ENCODE assay signal across 11 cellular contexts in the genomic region with DNA sequence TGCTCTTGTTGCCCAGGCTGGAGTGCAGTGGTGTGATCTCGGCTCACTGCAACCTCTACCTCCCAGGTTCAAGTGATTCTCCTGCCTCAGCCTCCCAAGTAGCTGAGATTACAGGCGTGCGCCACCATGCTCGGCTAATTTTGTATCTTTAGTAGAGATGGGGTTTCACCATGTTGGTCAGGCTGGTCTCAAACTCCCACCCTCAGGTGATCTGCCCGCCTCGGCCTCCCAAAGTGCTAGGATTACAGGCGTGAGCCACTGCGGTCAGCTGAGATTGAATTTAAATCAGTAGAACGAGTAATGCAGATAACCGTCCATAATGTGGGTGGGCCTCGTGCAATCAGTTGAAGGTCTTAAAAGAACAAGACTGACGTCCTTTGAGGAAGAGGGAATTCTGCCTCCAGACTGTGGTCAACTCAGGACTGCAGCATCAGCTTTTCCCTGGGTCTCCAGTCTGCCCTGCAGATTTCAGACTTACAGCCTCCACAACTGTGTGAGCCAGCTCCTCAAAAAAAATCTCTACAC. TPM values are rescaled to one million over a fixed set of nuclear protein-coding genes. Genes with fewer than 3 reads are reported as not detected.
DNase-seq lines count a peak whose midpoint lies in the region; ATAC-seq, FAIRE-seq and TF ChIP-seq lines count a peak whose summit lies in the region.
"Not testable (repeated sequence)": the region's sequence is repeated elsewhere in the genome, so short reads cannot be mapped to it uniquely, and the experiment has no call there.
"Had no signal": no experiment of that assay in that cellular context is flagged by ENCODE, and none has a peak within 500 bp of the region (broad histone marks: within the 10 kb centered on the region; RNA-seq: fewer than 3 reads in every experiment).

No MANE protein-coding gene starts in this region.

- H3K27ac Mint-ChIP-seq in CD8-positive, alpha-beta T cell = peak overlapping the region; percentile 18
- peak overlapping the region; percentile 22 to 27 for H3K27ac Mint-ChIP-seq in T-cell
- H3K27ac Mint-ChIP-seq in WTC11 = not testable (repeated sequence)
- peak overlapping the region; percentile 29 for H3K27ac Mint-ChIP-seq in activated T-cell treated with anti-CD3 and anti-CD28 coated beads, Interleukin-2, amount 50 U/mL, for 24 hours
- peak overlapping the region; percentile 37 for H3K27ac Mint-ChIP-seq in activated naive CD4-positive, alpha-beta T cell treated with anti-CD3 and anti-CD28 coated beads, Interleukin-2, amount 10 ng/mL, durations not matched to agents 7 days and 5 days
- peak overlapping the region; percentile 23 for H3K27ac Mint-ChIP-seq in activated naive CD8-positive, alpha-beta T cell treated with anti-CD3 and anti-CD28 coated beads for 36 hours
- peak overlapping the region; percentile 37 for H3K27ac Mint-ChIP-seq in stimulated activated effector memory CD8-positive, alpha-beta T cell treated with anti-CD3 and anti-CD28 coated beads, Interleukin-12 subunit alpha, Interleukin-12 subunit beta, amount 100 ng/mL, for 72 hours

- H3K36me3 Mint-ChIP-seq in CD8-positive, alpha-beta T cell = peaks cover 80% of the 10 kb centered on the region
- peaks cover 25% of the 10 kb centered on the region for H3K36me3 Mint-ChIP-seq in T-cell
- H3K36me3 Mint-ChIP-seq in WTC11 = not testable (repeated sequence)
- H3K36me3 Mint-ChIP-seq in activated T-cell treated with anti-CD3 and anti-CD28 coated beads, Interleukin-2, amount 50 U/mL, for 24 hours (ENCODE audit: low read depth) = peaks cover 87% of the 10 kb centered on the region
- peaks cover 55% of the 10 kb centered on the region for H3K36me3 Mint-ChIP-seq in activated naive CD4-positive, alpha-beta T cell treated with anti-CD3 and anti-CD28 coated beads, Interleukin-2, amount 10 ng/mL, durations not matched to agents 7 days and 5 days
- H3K36me3 Mint-ChIP-seq in activated naive CD8-positive, alpha-beta T cell treated with anti-CD3 and anti-CD28 coated beads for 36 hours = peaks cover 42% of the 10 kb centered on the region
- peaks cover 96% of the 10 kb centered on the region for H3K36me3 Mint-ChIP-seq in stimulated activated effector memory CD8-positive, alpha-beta T cell treated with anti-CD3 and anti-CD28 coated beads, Interleukin-12 subunit alpha, Interleukin-12 subunit beta, amount 100 ng/mL, for 72 hours

- peaks cover 45% of the 10 kb centered on the region for H3K4me1 Mint-ChIP-seq in CD8-positive, alpha-beta T cell (ENCODE audit: low read depth)
- H3K4me1 Mint-ChIP-seq in T-cell = peaks cover 30 to 36% (median 35%) of the 10 kb centered on the region in 3 donors
- H3K4me1 Mint-ChIP-seq in WTC11 = not testable (repeated sequence)
- peaks cover 35% of the 10 kb centered on the region for H3K4me1 Mint-ChIP-seq in activated T-cell treated with anti-CD3 and anti-CD28 coated beads, Interleukin-2, amount 50 U/mL, for 24 hours (ENCODE audit: low read depth)
- H3K4me1 Mint-ChIP-seq in activated naive CD4-positive, alpha-beta T cell treated with anti-CD3 and anti-CD28 coated beads, Interleukin-2, amount 10 ng/mL, durations not matched to agents 7 days and 5 days = peaks cover 35% of the 10 kb centered on the region
- peaks cover 26% of the 10 kb centered on the region for H3K4me1 Mint-ChIP-seq in activated naive CD8-positive, alpha-beta T cell treated with anti-CD3 and anti-CD28 coated beads for 36 hours
- peaks cover 31% of the 10 kb centered on the region for H3K4me1 Mint-ChIP-seq in stimulated activated effector memory CD8-positive, alpha-beta T cell treated with anti-CD3 and anti-CD28 coated beads, Interleukin-12 subunit alpha, Interleukin-12 subunit beta, amount 100 ng/mL, for 72 hours

- WGBS in HepG2 (ENCODE audit: low lambda C conversion rate) = 95% methylated on average over 12 of the region's 12 CpGs

- not testable (repeated sequence) for H3K9ac ChIP-seq in HepG2 (ENCODE audit: insufficient read depth, low read depth, low read length)

- peaks cover 30% of the 10 kb centered on the region for H3K4me1 ChIP-seq in CD8-positive, alpha-beta T cell (ENCODE audit: insufficient read depth, low read length)
- peaks cover 48% of the 10 kb centered on the region for H3K4me1 ChIP-seq in HepG2 (ENCODE audit: insufficient read depth, low read length)

- H3K79me2 ChIP-seq in HepG2 (ENCODE audit: insufficient read depth, low read length) = not testable (repeated sequence)

- not testable (repeated sequence) for TF ChIP-seq POLR2A in HepG2 (IDR thresholded peaks at IDR 0.05; ENCODE audit: insufficient read depth in 1 of 2, low read depth in 2 of 2, low read length in 2 of 2)

- not testable (repeated sequence) for H4K20me1 ChIP-seq in HepG2 (ENCODE audit: insufficient read depth, low read length)

- FAIRE-seq in HepG2 (lab: Jason Lieb, UNC) = not testable (repeated sequence)

- H3K27ac ChIP-seq in CD8-positive, alpha-beta T cell (ENCODE audit: low read depth, low read length); HepG2 (ENCODE audit: extremely low read length, insufficient read depth, low read length): not testable (repeated sequence)

- TF ChIP-seq EP300 in HepG2 (IDR thresholded peaks at IDR 0.05; ENCODE audit: low read depth in 2 of 2, low read length in 2 of 2); HepG2 (CRISPR knock-in tag; IDR thresholded peaks at IDR 0.05; ENCODE audit: borderline replicate concordance): not testable (repeated sequence)

- not testable (repeated sequence) for H3K9me3 Mint-ChIP-seq in CD8-positive, alpha-beta T cell; T-cell; WTC11; activated T-cell treated with anti-CD3 and anti-CD28 coated beads, Interleukin-2, amount 50 U/mL, for 24 hours; activated naive CD4-positive, alpha-beta T cell treated with anti-CD3 and anti-CD28 coated beads, Interleukin-2, amount 10 ng/mL, durations not matched to agents 7 days and 5 days; activated naive CD8-positive, alpha-beta T cell treated with anti-CD3 and anti-CD28 coated beads for 36 hours; stimulated activated effector memory CD8-positive, alpha-beta T cell treated with anti-CD3 and anti-CD28 coated beads, Interleukin-12 subunit alpha, Interleukin-12 subunit beta, amount 100 ng/mL, for 72 hours

- H3K27me3 Mint-ChIP-seq in CD8-positive, alpha-beta T cell (ENCODE audit: low read depth); T-cell; WTC11 (ENCODE audit: low read depth); activated T-cell treated with anti-CD3 and anti-CD28 coated beads, Interleukin-2, amount 50 U/mL, for 24 hours; activated naive CD4-positive, alpha-beta T cell treated with anti-CD3 and anti-CD28 coated beads, Interleukin-2, amount 10 ng/mL, durations not matched to agents 7 days and 5 days; activated naive CD8-positive, alpha-beta T cell treated with anti-CD3 and anti-CD28 coated beads for 36 hours: not testable (repeated sequence)

- H2AFZ ChIP-seq in HepG2 (ENCODE audit: low read length) = not testable (repeated sequence)

- CTCF ChIA-PET in CD8-positive, alpha-beta T cell (lab: Charles Lee); WTC11 (lab: Charles Lee); HepG2 (lab: Yijun Ruan, JAX; ENCODE audit: low intra/inter-chr PET ratio, low total read pairs): not testable (repeated sequence)
- CTCF ChIA-PET in T-cell (lab: Charles Lee) = interaction anchor here (0.6 kb wide), 2 partner anchors 34 to 51 kb away, joined by 3 to 9 read pairs; no protein-coding TSS in a partner anchor
- CTCF ChIA-PET in activated naive CD4-positive, alpha-beta T cell treated with anti-CD3 and anti-CD28 coated beads, Interleukin-2, amount 10 ng/mL, durations not matched to agents 7 days and 5 days (lab: Charles Lee) = interaction anchor here (0.6 kb wide), 1 partner anchor 1426 kb away, joined by 3 read pairs; no protein-coding TSS in a partner anchor

- not testable (repeated sequence) for TF ChIP-seq RAD21 in HepG2 (CRISPR knock-in tag; IDR thresholded peaks at IDR 0.05)

- not testable (repeated sequence) for H3K27me3 ChIP-seq in CD8-positive, alpha-beta T cell (ENCODE audit: insufficient read depth, low read length); HepG2 (ENCODE audit: control insufficient read depth in 1 of 2, insufficient read depth in 2 of 2, low read length in 2 of 2)

- not testable (repeated sequence) for H3K4me3 Mint-ChIP-seq in CD8-positive, alpha-beta T cell; T-cell; WTC11; activated T-cell treated with anti-CD3 and anti-CD28 coated beads, Interleukin-2, amount 50 U/mL, for 24 hours; activated naive CD4-positive, alpha-beta T cell treated with anti-CD3 and anti-CD28 coated beads, Interleukin-2, amount 10 ng/mL, durations not matched to agents 7 days and 5 days; activated naive CD8-positive, alpha-beta T cell treated with anti-CD3 and anti-CD28 coated beads for 36 hours; stimulated activated effector memory CD8-positive, alpha-beta T cell treated with anti-CD3 and anti-CD28 coated beads, Interleukin-12 subunit alpha, Interleukin-12 subunit beta, amount 100 ng/mL, for 72 hours

- peaks cover 51% of the 10 kb centered on the region for H3K36me3 ChIP-seq in CD8-positive, alpha-beta T cell (ENCODE audit: insufficient read depth, low read length)
- H3K36me3 ChIP-seq in HepG2 (replicated peaks in 1 of 2; ENCODE audit: control insufficient read depth in 1 of 2, insufficient read depth in 2 of 2, low read length in 2 of 2) = not testable (repeated sequence)

- DNase-seq in CD8-positive, alpha-beta T cell; T-cell; WTC11 (ENCODE audit: low spot score); activated T-cell treated with anti-CD3 and anti-CD28 coated beads, Interleukin-2, amount 50 U/mL, for 24 hours; activated naive CD4-positive, alpha-beta T cell treated with anti-CD3 and anti-CD28 coated beads, Interleukin-2, amount 10 ng/mL, durations not matched to agents 7 days and 5 days; activated naive CD8-positive, alpha-beta T cell treated with anti-CD3 and anti-CD28 coated beads for 36 hours; HepG2 (ENCODE audit: low spot score); stimulated activated effector memory CD8-positive, alpha-beta T cell treated with anti-CD3 and anti-CD28 coated beads, Interleukin-12 subunit alpha, Interleukin-12 subunit beta, amount 100 ng/mL, for 72 hours (ENCODE audit: low spot score in 2 of 2): not testable (repeated sequence)

- not testable (repeated sequence) for TF ChIP-seq CTCF in CD8-positive, alpha-beta T cell (IDR thresholded peaks at IDR 0.05); WTC11 (IDR thresholded peaks at IDR 0.05); HepG2 (CRISPR knock-in tag; IDR thresholded peaks at IDR 0.05)

- not testable (repeated sequence) for BruUV-seq in HepG2 (replicated peaks; lab: Mats Ljungman, UMichigan)

- in situ Hi-C loops in HepG2 (cut with HindIII; ENCODE audit: extremely low pct_ligation_motif_present, low pct_unique_long_range_greater_than_20kb) = not testable (repeated sequence)

- H3K4me2 ChIP-seq in HepG2 (ENCODE audit: low read depth, low read length) = not testable (repeated sequence)

- POLR2A ChIA-PET in CD8-positive, alpha-beta T cell (lab: Charles Lee) = interaction anchor here (8.4 kb wide), 1 partner anchor 9 kb away, joined by 73 read pairs; no protein-coding TSS in a partner anchor
- POLR2A ChIA-PET in T-cell (lab: Charles Lee); WTC11 (lab: Charles Lee); HepG2 (lab: Yijun Ruan, JAX): not testable (repeated sequence)

- intact Hi-C loops in CD8-positive, alpha-beta T cell (cut with DNase I, micrococcal nuclease); HepG2 (cut with micrococcal nuclease; ENCODE audit: unreplicated experiment): not testable (repeated sequence)

- ATAC-seq in CD8-positive, alpha-beta T cell; T-cell (replicated peaks in 1 of 4); WTC11; HepG2; stimulated activated effector memory CD8-positive, alpha-beta T cell treated with anti-CD3 and anti-CD28 coated beads, Interleukin-12 subunit alpha, Interleukin-12 subunit beta, amount 100 ng/mL, for 72 hours: not testable (repeated sequence)

- not testable (repeated sequence) for H3K9me3 ChIP-seq in CD8-positive, alpha-beta T cell (ENCODE audit: low read length); HepG2 (ENCODE audit: low read length)

- H3K4me3 ChIP-seq in CD8-positive, alpha-beta T cell (ENCODE audit: low read depth, low read length); HepG2 (replicated peaks in 1 of 3; ENCODE audit: insufficient read depth in 1 of 3, low read depth in 2 of 3, low read length in 3 of 3): not testable (repeated sequence)

RNA-seq across cellular contexts. Expression of gene SLA2, which starts 7.1 kb away (rescaled TPM):
- total RNA-seq in CD8-positive, alpha-beta T cell = 10 to 100 TPM; 58.5 to 60.3 TPM
- total RNA-seq in T-cell (10 to 100 TPM; 26.2 to 46.0 (median 28.8) TPM), WTC11 (2021) (0.11 to 0.23 TPM (median 0.17 TPM) in 3 replicates), HepG2 (2016; rRNA removed; fragmentation: Illumina TruSeq; extraction: Trizol) (1.6 and 1.8 TPM in 2 replicates)
- 10 to 100 TPM; 70.6 to 73.4 TPM for total RNA-seq in activated naive CD8-positive, alpha-beta T cell treated with anti-CD3 and anti-CD28 coated beads for 36 hours
- total RNA-seq in HepG2 (2016; cell fraction: cytosol; rRNA removed; fragmentation: Illumina TruSeq; extraction: Trizol; ENCODE audit: low read depth) = 0.20 and 0.71 TPM in 2 replicates
- 1.7 and 2.2 TPM in 2 replicates for total RNA-seq in HepG2 (2016; cell fraction: insoluble cytoplasmic fraction; rRNA removed; fragmentation: Illumina TruSeq; extraction: Trizol)
- 1.8 TPM in 2 replicates for total RNA-seq in HepG2 (2016; cell fraction: membrane; rRNA removed; fragmentation: Illumina TruSeq; extraction: Trizol)
- total RNA-seq in HepG2 (2016; cell fraction: nucleus; rRNA removed; fragmentation: Illumina TruSeq; extraction: Trizol) = 0.94 and 1.2 TPM in 2 replicates
- 3.6 and 4.5 TPM in 2 replicates for polyA plus RNA-seq in HepG2 (2011; rRNA removed)
- polyA plus RNA-seq in HepG2 (2011; cell fraction: cytosol; rRNA removed) = 4.4 and 4.5 TPM in 2 replicates
- 2.9 and 3.0 TPM in 2 replicates for polyA plus RNA-seq in HepG2 (2011; cell fraction: nucleus; rRNA removed)
- polyA plus RNA-seq in HepG2 (2012) = 1.2 and 2.0 TPM in 2 replicates
- polyA plus RNA-seq in HepG2 (2016; cell fraction: cytosol; fragmentation: Illumina TruSeq; extraction: Trizol; ENCODE audit: low read depth) = 0.62 and 0.83 TPM in 2 replicates
- 2.6 TPM in 2 replicates for polyA plus RNA-seq in HepG2 (2016; cell fraction: insoluble cytoplasmic fraction; fragmentation: Illumina TruSeq; extraction: Trizol; ENCODE audit: low read depth)
- polyA plus RNA-seq in HepG2 (2016; cell fraction: membrane; fragmentation: Illumina TruSeq; extraction: Trizol; ENCODE audit: low read depth) = 1.6 TPM in 2 replicates
- 2.1 TPM in 2 replicates for polyA plus RNA-seq in HepG2 (2016; cell fraction: nucleus; fragmentation: Illumina TruSeq; extraction: Trizol; ENCODE audit: insufficient read depth, low read depth)
- 0.09 and 3.5 TPM in 2 replicates for polyA minus RNA-seq in HepG2 (2011; rRNA and poly(A)+ RNA removed; ENCODE audit: low replicate concordance)
- polyA minus RNA-seq in HepG2 (2011; cell fraction: cytosol; rRNA and poly(A)+ RNA removed) = 1.5 and 1.6 TPM in 2 replicates
- polyA minus RNA-seq in HepG2 (2011; cell fraction: nucleus; rRNA and poly(A)+ RNA removed) = 1.2 and 1.3 TPM in 2 replicates
- total RNA-seq: A172, Daoy had no signal
- polyA plus RNA-seq: BJ had no signal

RNA-seq across cellular contexts. Expression of gene RAB5IF, which starts 33.4 kb away (rescaled TPM):
- total RNA-seq in CD8-positive, alpha-beta T cell = 100 to 1,000 TPM; 106 to 108 TPM
- total RNA-seq in T-cell (10 to 100 TPM; 53.6 to 72.2 (median 59.9) TPM), WTC11 (2021) (83.2 to 89.4 TPM (median 88.4 TPM) in 3 replicates), HepG2 (2016; rRNA removed; fragmentation: Illumina TruSeq; extraction: Trizol) (292 and 305 TPM in 2 replicates)
- 100 to 1,000 TPM; 124 to 127 TPM for total RNA-seq in activated naive CD8-positive, alpha-beta T cell treated with anti-CD3 and anti-CD28 coated beads for 36 hours
- 190 and 258 TPM in 2 replicates for total RNA-seq in HepG2 (2016; cell fraction: cytosol; rRNA removed; fragmentation: Illumina TruSeq; extraction: Trizol; ENCODE audit: low read depth)
- 267 and 306 TPM in 2 replicates for total RNA-seq in HepG2 (2016; cell fraction: insoluble cytoplasmic fraction; rRNA removed; fragmentation: Illumina TruSeq; extraction: Trizol)
- total RNA-seq in HepG2 (2016; cell fraction: membrane; rRNA removed; fragmentation: Illumina TruSeq; extraction: Trizol) = 365 and 437 TPM in 2 replicates
- 223 and 239 TPM in 2 replicates for total RNA-seq in HepG2 (2016; cell fraction: nucleus; rRNA removed; fragmentation: Illumina TruSeq; extraction: Trizol)
- polyA plus RNA-seq in HepG2 (2011; rRNA removed) = 218 and 261 TPM in 2 replicates
- 176 and 232 TPM in 2 replicates for polyA plus RNA-seq in HepG2 (2011; cell fraction: cytosol; rRNA removed)
- 176 and 181 TPM in 2 replicates for polyA plus RNA-seq in HepG2 (2011; cell fraction: nucleus; rRNA removed)
- 118 and 180 TPM in 2 replicates for polyA plus RNA-seq in HepG2 (2012)
- 222 and 320 TPM in 2 replicates for polyA plus RNA-seq in HepG2 (2016; cell fraction: cytosol; fragmentation: Illumina TruSeq; extraction: Trizol; ENCODE audit: low read depth)
- polyA plus RNA-seq in HepG2 (2016; cell fraction: insoluble cytoplasmic fraction; fragmentation: Illumina TruSeq; extraction: Trizol; ENCODE audit: low read depth) = 310 and 340 TPM in 2 replicates
- polyA plus RNA-seq in HepG2 (2016; cell fraction: membrane; fragmentation: Illumina TruSeq; extraction: Trizol; ENCODE audit: low read depth) = 323 and 387 TPM in 2 replicates
- polyA plus RNA-seq in HepG2 (2016; cell fraction: nucleus; fragmentation: Illumina TruSeq; extraction: Trizol; ENCODE audit: insufficient read depth, low read depth) = 436 and 461 TPM in 2 replicates
- 97.1 and 193 TPM in 2 replicates for polyA minus RNA-seq in HepG2 (2011; rRNA and poly(A)+ RNA removed; ENCODE audit: low replicate concordance)
- 56.5 and 59.2 TPM in 2 replicates for polyA minus RNA-seq in HepG2 (2011; cell fraction: cytosol; rRNA and poly(A)+ RNA removed)
- polyA minus RNA-seq in HepG2 (2011; cell fraction: nucleus; rRNA and poly(A)+ RNA removed) = 46.6 and 50.2 TPM in 2 replicates

Comparison
In these comparisons a context has a peak if more than half of its experiments do, and no peak if none do; other contexts are left out.
1. RNA of gene SLA2, which starts 7.1 kb away (total RNA-seq): 70.6 to 73.4 TPM in activated naive CD8-positive, alpha-beta T cell treated with anti-CD3 and anti-CD28 coated beads for 36 hours, 58.5 to 60.3 TPM in CD8-positive, alpha-beta T cell and 26.2 to 46.0 TPM in T-cell; 0.20 to 2.2 TPM in HepG2 and 0.11 to 0.23 TPM in WTC11; every median in the first group is over 4 times any median in the second.